ENCODE assay signal across 2 cellular contexts in the genomic region with DNA sequence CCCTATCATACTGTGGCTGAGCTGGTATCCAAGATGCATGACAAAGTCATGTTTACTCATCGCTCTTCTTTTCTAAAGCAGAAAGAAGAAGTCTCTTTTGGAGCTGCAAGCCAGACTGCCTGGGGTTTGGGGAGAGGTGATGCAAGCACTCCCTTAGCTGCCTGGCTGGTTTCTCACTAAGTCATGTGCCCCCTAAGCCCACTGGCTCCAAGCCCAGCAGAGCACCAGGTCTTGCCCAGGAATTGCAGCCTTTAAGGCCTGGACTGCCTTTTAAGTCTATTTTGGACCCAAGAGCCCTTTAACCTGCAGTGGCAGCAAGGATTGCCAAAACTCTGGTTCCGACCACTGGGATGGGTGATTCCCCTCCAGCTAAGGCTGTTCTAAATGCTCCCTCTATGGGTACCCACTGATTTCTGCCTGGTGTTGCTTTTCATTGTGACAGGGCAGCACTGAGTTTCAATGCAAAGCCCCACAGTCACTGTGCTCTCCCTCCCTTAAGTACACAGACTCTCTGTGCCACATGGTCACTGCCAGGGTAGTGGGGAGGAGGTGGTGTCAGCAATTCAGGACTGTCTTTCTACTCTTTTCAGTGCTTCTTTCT.
TF ChIP-seq lines count a peak whose summit lies in the region.

No MANE protein-coding gene starts in this region.

TF ChIP-seq in SK-N-SH, 30 proteins besides CTCF, POLR2A, EP300 and RAD21 (continued from another document):
- TF ChIP-seq ELF1 (IDR thresholded peaks at IDR 0.05) (no peak), JUND (IDR thresholded peaks at IDR 0.05) (no peak), YY1 (IDR thresholded peaks at IDR 0.05; ENCODE audit: low read depth) (no peak), RCOR1 (IDR thresholded peaks at IDR 0.05; ENCODE audit: low read length) (no peak)
- TF ChIP-seq, protein P1, sequence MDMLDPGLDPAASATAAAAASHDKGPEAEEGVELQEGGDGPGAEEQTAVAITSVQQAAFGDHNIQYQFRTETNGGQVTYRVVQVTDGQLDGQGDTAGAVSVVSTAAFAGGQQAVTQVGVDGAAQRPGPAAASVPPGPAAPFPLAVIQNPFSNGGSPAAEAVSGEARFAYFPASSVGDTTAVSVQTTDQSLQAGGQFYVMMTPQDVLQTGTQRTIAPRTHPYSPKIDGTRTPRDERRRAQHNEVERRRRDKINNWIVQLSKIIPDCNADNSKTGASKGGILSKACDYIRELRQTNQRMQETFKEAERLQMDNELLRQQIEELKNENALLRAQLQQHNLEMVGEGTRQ (IDR thresholded peaks at IDR 0.05; ENCODE audit: borderline replicate concordance, low read depth, low read length): no peak
TF ChIP-seq in SK-N-SH: peak in this region for 0.

TF ChIP-seq in SK-N-SH treated with all-trans-retinoic acid at 6 μM for 48 hours, 23 proteins besides CTCF, POLR2A, EP300 and RAD21 (continued from another document):
- TF ChIP-seq, protein P2, sequence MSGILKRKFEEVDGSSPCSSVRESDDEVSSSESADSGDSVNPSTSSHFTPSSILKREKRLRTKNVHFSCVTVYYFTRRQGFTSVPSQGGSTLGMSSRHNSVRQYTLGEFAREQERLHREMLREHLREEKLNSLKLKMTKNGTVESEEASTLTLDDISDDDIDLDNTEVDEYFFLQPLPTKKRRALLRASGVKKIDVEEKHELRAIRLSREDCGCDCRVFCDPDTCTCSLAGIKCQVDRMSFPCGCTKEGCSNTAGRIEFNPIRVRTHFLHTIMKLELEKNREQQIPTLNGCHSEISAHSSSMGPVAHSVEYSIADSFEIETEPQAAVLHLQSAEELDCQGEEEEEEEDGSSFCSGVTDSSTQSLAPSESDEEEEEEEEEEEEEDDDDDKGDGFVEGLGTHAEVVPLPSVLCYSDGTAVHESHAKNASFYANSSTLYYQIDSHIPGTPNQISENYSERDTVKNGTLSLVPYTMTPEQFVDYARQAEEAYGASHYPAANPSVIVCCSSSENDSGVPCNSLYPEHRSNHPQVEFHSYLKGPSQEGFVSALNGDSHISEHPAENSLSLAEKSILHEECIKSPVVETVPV (CRISPR knock-in tag; IDR thresholded peaks at IDR 0.05): no peak
- no peak for TF ChIP-seq ISL1 (CRISPR knock-in tag; IDR thresholded peaks at IDR 0.05)
- TF ChIP-seq, protein P3, sequence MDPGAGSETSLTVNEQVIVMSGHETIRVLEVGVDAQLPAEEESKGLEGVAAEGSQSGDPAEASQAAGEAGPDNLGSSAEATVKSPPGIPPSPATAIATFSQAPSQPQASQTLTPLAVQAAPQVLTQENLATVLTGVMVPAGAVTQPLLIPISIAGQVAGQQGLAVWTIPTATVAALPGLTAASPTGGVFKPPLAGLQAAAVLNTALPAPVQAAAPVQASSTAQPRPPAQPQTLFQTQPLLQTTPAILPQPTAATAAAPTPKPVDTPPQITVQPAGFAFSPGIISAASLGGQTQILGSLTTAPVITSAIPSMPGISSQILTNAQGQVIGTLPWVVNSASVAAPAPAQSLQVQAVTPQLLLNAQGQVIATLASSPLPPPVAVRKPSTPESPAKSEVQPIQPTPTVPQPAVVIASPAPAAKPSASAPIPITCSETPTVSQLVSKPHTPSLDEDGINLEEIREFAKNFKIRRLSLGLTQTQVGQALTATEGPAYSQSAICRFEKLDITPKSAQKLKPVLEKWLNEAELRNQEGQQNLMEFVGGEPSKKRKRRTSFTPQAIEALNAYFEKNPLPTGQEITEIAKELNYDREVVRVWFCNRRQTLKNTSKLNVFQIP (CRISPR knock-in tag; IDR thresholded peaks at IDR 0.05; ENCODE audit: borderline replicate concordance, low read depth): no peak
- TF ChIP-seq, protein P4, sequence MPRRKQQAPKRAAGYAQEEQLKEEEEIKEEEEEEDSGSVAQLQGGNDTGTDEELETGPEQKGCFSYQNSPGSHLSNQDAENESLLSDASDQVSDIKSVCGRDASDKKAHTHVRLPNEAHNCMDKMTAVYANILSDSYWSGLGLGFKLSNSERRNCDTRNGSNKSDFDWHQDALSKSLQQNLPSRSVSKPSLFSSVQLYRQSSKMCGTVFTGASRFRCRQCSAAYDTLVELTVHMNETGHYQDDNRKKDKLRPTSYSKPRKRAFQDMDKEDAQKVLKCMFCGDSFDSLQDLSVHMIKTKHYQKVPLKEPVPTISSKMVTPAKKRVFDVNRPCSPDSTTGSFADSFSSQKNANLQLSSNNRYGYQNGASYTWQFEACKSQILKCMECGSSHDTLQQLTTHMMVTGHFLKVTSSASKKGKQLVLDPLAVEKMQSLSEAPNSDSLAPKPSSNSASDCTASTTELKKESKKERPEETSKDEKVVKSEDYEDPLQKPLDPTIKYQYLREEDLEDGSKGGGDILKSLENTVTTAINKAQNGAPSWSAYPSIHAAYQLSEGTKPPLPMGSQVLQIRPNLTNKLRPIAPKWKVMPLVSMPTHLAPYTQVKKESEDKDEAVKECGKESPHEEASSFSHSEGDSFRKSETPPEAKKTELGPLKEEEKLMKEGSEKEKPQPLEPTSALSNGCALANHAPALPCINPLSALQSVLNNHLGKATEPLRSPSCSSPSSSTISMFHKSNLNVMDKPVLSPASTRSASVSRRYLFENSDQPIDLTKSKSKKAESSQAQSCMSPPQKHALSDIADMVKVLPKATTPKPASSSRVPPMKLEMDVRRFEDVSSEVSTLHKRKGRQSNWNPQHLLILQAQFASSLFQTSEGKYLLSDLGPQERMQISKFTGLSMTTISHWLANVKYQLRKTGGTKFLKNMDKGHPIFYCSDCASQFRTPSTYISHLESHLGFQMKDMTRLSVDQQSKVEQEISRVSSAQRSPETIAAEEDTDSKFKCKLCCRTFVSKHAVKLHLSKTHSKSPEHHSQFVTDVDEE (CRISPR knock-in tag; IDR thresholded peaks at IDR 0.05): no peak
- TF ChIP-seq ARNTL (CRISPR knock-in tag; IDR thresholded peaks at IDR 0.05; ENCODE audit: borderline replicate concordance, low read depth): no peak
- TF ChIP-seq SNAI2 (CRISPR knock-in tag; IDR thresholded peaks at IDR 0.05): no peak
